1 cellular context compared by ENCODE assay signal in the genomic region with DNA sequence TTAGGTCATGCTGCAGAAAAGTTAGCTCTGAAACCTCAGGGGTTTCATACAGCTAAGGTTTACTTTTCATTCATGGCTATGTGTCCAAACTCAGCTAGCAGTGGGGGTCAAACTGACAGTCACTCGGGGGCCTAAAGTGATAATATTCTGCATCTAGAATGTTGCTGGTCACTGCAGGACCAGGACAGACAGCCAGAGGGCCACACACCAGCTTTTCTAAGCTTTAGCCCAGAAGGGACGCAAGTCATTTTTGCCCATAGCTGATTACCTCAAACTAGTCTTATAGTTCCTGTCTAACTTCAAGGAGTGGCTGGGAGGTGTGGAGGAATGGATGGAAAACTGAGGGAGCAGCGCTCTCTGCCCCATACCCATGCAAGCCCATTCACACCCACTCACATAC.
TF ChIP-seq lines count a peak whose summit lies in the region.

No MANE protein-coding gene starts in this region.

TF ChIP-seq in H1, 55 proteins besides CTCF, POLR2A, EP300 and RAD21:
- TF ChIP-seq EGR1 (IDR thresholded peaks at IDR 0.05; ENCODE audit: borderline replicate concordance, low read depth, low read length) = no peak
- TF ChIP-seq SIN3A (conservative IDR thresholded peaks at IDR 0.05 in 1 of 2, IDR thresholded peaks at IDR 0.05 in 1 of 2; ENCODE audit: low read depth in 1 of 2, low read length in 2 of 2) = no peak
- TF ChIP-seq, protein P1, sequence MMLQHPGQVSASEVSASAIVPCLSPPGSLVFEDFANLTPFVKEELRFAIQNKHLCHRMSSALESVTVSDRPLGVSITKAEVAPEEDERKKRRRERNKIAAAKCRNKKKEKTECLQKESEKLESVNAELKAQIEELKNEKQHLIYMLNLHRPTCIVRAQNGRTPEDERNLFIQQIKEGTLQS (IDR thresholded peaks at IDR 0.05; ENCODE audit: insufficient read depth, low read depth, low read length) = no peak
- no peak for TF ChIP-seq ASH2L (IDR thresholded peaks at IDR 0.05; ENCODE audit: low read length)
- TF ChIP-seq KDM5A (IDR thresholded peaks at IDR 0.05; ENCODE audit: low read length) = no peak
- TF ChIP-seq NANOG (IDR thresholded peaks at IDR 0.05; ENCODE audit: insufficient read depth, low read depth, low read length, poor library complexity, severe bottlenecking) = no peak
- no peak for TF ChIP-seq TAF7 (optimal IDR thresholded peaks at IDR 0.05; ENCODE audit: borderline replicate concordance, low read depth, low read length)
- no peak for TF ChIP-seq TEAD4 (IDR thresholded peaks at IDR 0.05; ENCODE audit: low read depth, low read length)
- TF ChIP-seq POU5F1 (IDR thresholded peaks at IDR 0.05; ENCODE audit: low read depth, low read length) = no peak
- TF ChIP-seq CHD2 (IDR thresholded peaks at IDR 0.05; ENCODE audit: low read length) = no peak
- TF ChIP-seq RNF2 (IDR thresholded peaks at IDR 0.05; ENCODE audit: borderline replicate concordance, low read depth, low read length, missing control alignments, poor library complexity, severe bottlenecking) = no peak
- no peak for TF ChIP-seq ZNF274 (IDR thresholded peaks at IDR 0.05; ENCODE audit: borderline replicate concordance, extremely low read depth, low read length)
- TF ChIP-seq SIX5 (IDR thresholded peaks at IDR 0.05; ENCODE audit: low read depth, low read length) = no peak
- TF ChIP-seq JUND (IDR thresholded peaks at IDR 0.05; ENCODE audit: low read length) = no peak
- no peak for TF ChIP-seq POLR2AphosphoS5 (IDR thresholded peaks at IDR 0.05; ENCODE audit: low read depth, low read length)
- TF ChIP-seq SAP30 (IDR thresholded peaks at IDR 0.05; ENCODE audit: insufficient read depth, insufficient replicate concordance, low read length) = no peak
- TF ChIP-seq MAFK (IDR thresholded peaks at IDR 0.05; ENCODE audit: low read depth, low read length) = no peak
- TF ChIP-seq YY1 (IDR thresholded peaks at IDR 0.05; ENCODE audit: low read depth, low read length) = no peak
- TF ChIP-seq CHD1 (IDR thresholded peaks at IDR 0.05; ENCODE audit: low read depth, low read length) = no peak
- no peak for TF ChIP-seq SP4 (IDR thresholded peaks at IDR 0.05; ENCODE audit: low read length)
